10 cellular contexts compared by ENCODE assay signal in the genomic region with DNA sequence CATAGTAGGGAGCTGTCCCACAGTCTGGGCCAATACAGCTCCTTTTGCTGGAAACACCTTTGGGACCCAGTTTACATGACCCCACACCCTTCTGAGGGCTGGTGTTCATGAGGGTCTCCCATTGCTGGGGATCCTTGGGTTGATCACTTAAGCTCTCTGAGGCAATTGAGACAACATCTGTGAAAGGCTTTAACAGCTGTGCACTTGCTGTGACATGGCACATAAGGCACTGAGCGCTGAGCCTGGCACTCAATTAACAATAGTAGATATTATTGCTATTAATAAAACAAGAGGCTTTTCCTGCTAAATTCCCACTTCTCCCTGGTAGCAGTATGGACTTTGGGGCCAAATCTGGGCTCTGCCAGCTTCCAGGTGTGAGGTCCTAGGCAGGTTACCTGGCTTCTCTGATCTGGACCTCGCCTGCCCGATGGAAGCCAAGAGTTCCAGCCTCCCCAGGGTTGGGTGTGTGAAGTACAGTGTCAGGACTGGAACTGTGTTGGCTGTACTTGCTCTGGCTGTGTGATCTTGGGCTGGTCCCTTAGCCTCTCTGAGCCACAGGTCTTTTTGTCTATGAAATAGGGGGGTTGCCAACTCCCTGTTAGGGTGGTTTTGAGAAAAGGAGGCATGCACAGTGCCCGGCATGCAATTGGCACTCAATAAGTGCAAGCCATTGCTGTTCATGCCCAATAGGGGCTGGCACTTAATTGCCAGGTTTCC. TPM values are rescaled to one million over a fixed set of nuclear protein-coding genes. Genes with fewer than 3 reads are reported as not detected.
DNase-seq lines count a peak whose midpoint lies in the region; ATAC-seq and TF ChIP-seq lines count a peak whose summit lies in the region.
"Had no signal": no experiment of that assay in that cellular context is flagged by ENCODE, and none has a peak within 500 bp of the region (broad histone marks: within the 10 kb centered on the region; RNA-seq: fewer than 3 reads in every experiment).

No MANE protein-coding gene starts in this region.

- ATAC-seq in T-helper 17 cell: no peak
- no peak for ATAC-seq in HG03280 (IDR thresholded peaks at IDR 0.05; ENCODE audit: unreplicated experiment)
- no peak for ATAC-seq in HG03439 (IDR thresholded peaks at IDR 0.05; ENCODE audit: unreplicated experiment)

- TF ChIP-seq CTCF in fibroblast of villous mesenchyme (IDR thresholded peaks at IDR 0.05; ENCODE audit: insufficient read depth, low read depth, low read length): no peak
- TF ChIP-seq CTCF in spleen (IDR thresholded peaks at IDR 0.05 in 8 of 11, conservative IDR thresholded peaks at IDR 0.05 in 3 of 11): no peak

- H3K4me3 ChIP-seq in fibroblast of villous mesenchyme (ENCODE audit: low read depth, low read length): peak overlapping the region; percentile 27
- H3K4me3 ChIP-seq in spleen: peak overlapping the region in 7 of 8 donors; percentile 67 to 96 (median 88)

- no peak for TF ChIP-seq POLR2A in spleen (IDR thresholded peaks at IDR 0.05)

- peaks cover 83 to 92% (median 86%) of the 10 kb centered on the region in 6 donors for H3K4me1 ChIP-seq in spleen

- H3K27me3 Mint-ChIP-seq in T-helper 17 cell: no peaks in the 10 kb centered on the region

- intact Hi-C loops in spleen (cut with DNase I; ENCODE audit: low total_unique reads): no loop called here

- no peaks in the 10 kb centered on the region for H3K27me3 ChIP-seq in spleen (replicated peaks in 1 of 7)

- peak; percentile 19 for DNase-seq in NCI-H82 (lab: John Stamatoyannopoulos, UW)
- no peak for DNase-seq in NCI-H82 treated with DMSO at 0.1 percent for 48 hours (lab: John Stamatoyannopoulos, UW; ENCODE audit: unreplicated experiment)
- no peak for DNase-seq in T-helper 17 cell
- DNase-seq in fibroblast of villous mesenchyme (ENCODE audit: low read depth): no peak
- DNase-seq in spleen: no peak
- no peak for DNase-seq in NCI-H510A (lab: John Stamatoyannopoulos, UW)
- DNase-seq: activated gamma-delta T cell treated with Interleukin-2 at 50 U/mL for 16 hours, NCI-H774 had no signal

- peak overlapping the region; percentile 80 to 99 (median 98) for H3K27ac ChIP-seq in spleen

- H3K9me3 ChIP-seq in T-helper 17 cell (ENCODE audit: control insufficient read depth, low read length, poor library complexity, severe bottlenecking): no peaks in the 10 kb centered on the region
- H3K9me3 ChIP-seq in spleen: no peaks in the 10 kb centered on the region

- peak overlapping the region; percentile 94 for H3K4me3 Mint-ChIP-seq in T-helper 17 cell

- H3K36me3 ChIP-seq in spleen: peaks cover 0 to 10% (median 0%) of the 10 kb centered on the region in 6 donors

- peaks cover 4% of the 10 kb centered on the region for H3K36me3 Mint-ChIP-seq in T-helper 17 cell (ENCODE audit: low read depth)

- H3K27ac Mint-ChIP-seq in T-helper 17 cell: peak overlapping the region; percentile 97

- whole genome bisulfite sequencing in spleen, 5 donors: 43 to 64% (median 54%) methylated on average over 4 of the region's 4 CpGs

- peaks cover 55% of the 10 kb centered on the region for H3K4me1 Mint-ChIP-seq in T-helper 17 cell

RNA-seq across cellular contexts. Expression of a gene that starts 3.1 kb away (rescaled TPM):
- total RNA-seq in T-helper 17 cell (10 to 100 TPM; 38.7 to 39.3 TPM), fibroblast of villous mesenchyme (42.7 and 60.2 TPM in 2 replicates), spleen (100 to 1,000 TPM in 1 of 7 donors, 10 to 100 TPM in 6; 72.6 to 105 (median 88.3) TPM)
- polyA plus RNA-seq in spleen: 10 to 100 TPM; 11.5 to 25.5 (median 12.0) TPM

RNA-seq across cellular contexts. Expression of a gene that starts 39.9 kb away (rescaled TPM):
- total RNA-seq in T-helper 17 cell (1 to 10 TPM; 2.1 to 2.5 TPM), fibroblast of villous mesenchyme (11.3 and 15.5 TPM in 2 replicates), spleen (10 to 100 TPM; 16.5 to 39.7 (median 26.4) TPM)
- 10 to 100 TPM in 1 of 3 donors, 1 to 10 TPM in 2; 4.9 to 17.2 (median 7.7) TPM for polyA plus RNA-seq in spleen
